ENCODE assay signal across 15 cellular contexts in the genomic region with DNA sequence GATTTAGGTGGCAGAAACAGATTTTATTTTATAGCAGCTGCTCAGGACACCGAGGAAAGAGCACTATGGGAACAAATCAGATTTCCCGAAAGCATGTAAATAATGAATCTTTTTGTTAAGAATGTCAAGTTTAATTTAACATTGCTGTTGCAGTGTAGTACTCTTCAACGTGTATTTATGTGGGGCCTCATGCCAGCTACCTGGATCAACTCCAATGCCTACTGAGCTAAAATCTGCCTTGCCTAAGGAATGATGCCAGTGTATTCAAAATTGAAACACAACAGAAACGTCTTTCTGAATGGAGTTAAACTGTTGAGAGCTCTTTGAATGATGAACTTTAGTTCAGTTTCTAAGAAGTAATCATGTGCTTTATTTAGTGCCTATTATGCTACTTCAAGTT.
"Had no signal": no experiment of that assay in that cellular context is flagged by ENCODE, and none has a peak within 500 bp of the region (broad histone marks: within the 10 kb centered on the region; RNA-seq: fewer than 3 reads in every experiment).

No MANE protein-coding gene starts in this region.

- DNase-seq: activated CD4-positive, alpha-beta T cell treated with anti-CD3 and anti-CD28 coated beads, Interleukin-2, amount 10 ng/mL, durations not matched to agents 7 days and 5 days; activated CD8-positive, alpha-beta memory T cell treated with anti-CD3 and anti-CD28 coated beads, Interleukin-2, amount 50 U/mL, for 48 hours; activated gamma-delta T cell treated with Interleukin-2 at 50 U/mL for 16 hours; activated T-cell treated with anti-CD3 and anti-CD28 coated beads, Interleukin-2, amount 50 U/mL, for 72 hours; amniotic stem cell; central memory CD4-positive, alpha-beta T cell; effector CD8-positive, alpha-beta T cell; esophagus squamous epithelium; kidney; left ventricle myocardium inferior; naive thymus-derived CD8-positive, alpha-beta T cell; retina; stimulated activated CD4-positive, alpha-beta T cell treated with anti-CD3 and anti-CD28 coated beads, Interleukin-12 subunit alpha, Interleukin-12 subunit beta, amount 100 ng/mL, for 4 hours; stimulated activated CD4-positive, alpha-beta T cell treated with anti-CD3 and anti-CD28 coated beads, Interleukin-2, amount 100 ng/mL, for 24 hours; stomach had no signal
